In genomic region chr11:17354070-17354924, GRCh38 we compare ENCODE assay signal across 1 cellular context.
TF ChIP-seq lines count a peak whose summit lies in the region.

No MANE protein-coding gene starts in this region.

TF ChIP-seq in HCT116, 20 proteins besides CTCF, POLR2A, EP300 and RAD21 (continued from another document):
- no peak for TF ChIP-seq JUND (IDR thresholded peaks at IDR 0.05)
- no peak for TF ChIP-seq FOSL1 (IDR thresholded peaks at IDR 0.05; ENCODE audit: low read depth)
